In the genomic region with DNA sequence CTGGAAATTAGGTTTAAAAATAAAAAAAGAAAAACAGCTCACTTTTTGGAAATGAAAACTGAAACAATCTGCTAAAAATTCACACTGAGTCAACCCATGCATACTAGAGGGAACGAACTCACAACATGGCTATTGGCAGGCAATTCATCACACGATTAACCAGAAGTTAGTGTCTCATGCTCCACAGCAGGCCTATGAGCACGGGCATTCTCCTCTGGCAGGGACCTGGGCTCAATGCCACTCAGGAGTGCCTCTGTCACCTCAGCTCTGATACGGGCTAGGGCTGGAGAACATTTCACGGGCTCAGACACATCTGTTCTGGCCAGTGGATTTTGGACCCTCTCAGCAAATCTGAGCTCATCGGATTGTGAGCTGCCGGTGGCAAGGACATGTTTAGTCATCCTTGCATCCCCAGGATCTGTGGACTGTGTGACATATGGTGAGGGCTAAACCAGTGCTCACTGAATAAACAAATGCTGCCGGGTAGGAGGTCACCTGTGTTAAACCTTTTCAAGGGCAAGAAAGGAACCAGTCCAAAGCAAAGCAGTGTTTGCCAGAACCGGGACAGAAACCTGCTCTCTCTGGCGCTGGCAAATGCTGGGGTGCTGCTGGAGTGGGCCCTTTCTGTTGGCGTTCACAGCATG, we compare ENCODE assay signal across 1 cellular context.
TF ChIP-seq lines count a peak whose summit lies in the region.

No MANE protein-coding gene starts in this region.

TF ChIP-seq in HepG2, 621 proteins besides CTCF, POLR2A, EP300 and RAD21 (continued from another document and continues in another):
- TF ChIP-seq EEA1 (CRISPR knock-in tag; IDR thresholded peaks at IDR 0.05; ENCODE audit: borderline replicate concordance) (no peak), ZNF234 (CRISPR knock-in tag; conservative IDR thresholded peaks at IDR 0.05) (no peak), SYNCRIP (IDR thresholded peaks at IDR 0.05; ENCODE audit: insufficient read depth, low read depth, low read length) (no peak), SRY (CRISPR knock-in tag; IDR thresholded peaks at IDR 0.05) (no peak), ZBTB3 (CRISPR knock-in tag; IDR thresholded peaks at IDR 0.05; ENCODE audit: borderline replicate concordance, low read depth) (no peak), PRMT3 (CRISPR knock-in tag; IDR thresholded peaks at IDR 0.05; ENCODE audit: borderline replicate concordance, low read depth) (no peak), ZNF34 (CRISPR knock-in tag; IDR thresholded peaks at IDR 0.05; ENCODE audit: borderline replicate concordance) (no peak), ZNF441 (CRISPR knock-in tag; IDR thresholded peaks at IDR 0.05; ENCODE audit: borderline replicate concordance) (0 out of 2 replicates have a peak, but pooled peaks have one; percentile 50), ZNF329 (CRISPR knock-in tag; IDR thresholded peaks at IDR 0.05; ENCODE audit: low read depth) (no peak), KDM5B (CRISPR knock-in tag; IDR thresholded peaks at IDR 0.05; ENCODE audit: borderline replicate concordance) (peak; percentile 73; the same call in 1 of the 2 replicates), ZNF772 (CRISPR knock-in tag; IDR thresholded peaks at IDR 0.05) (peak; percentile 88), PHF21A (CRISPR knock-in tag; IDR thresholded peaks at IDR 0.05) (peak; percentile 98), ZNF431 (CRISPR knock-in tag; IDR thresholded peaks at IDR 0.05; ENCODE audit: borderline replicate concordance, low read depth) (no peak), ZMAT3 (CRISPR knock-in tag; conservative IDR thresholded peaks at IDR 0.05) (peak; percentile 76; the same call in 1 of the 2 replicates), ASH2L (IDR thresholded peaks at IDR 0.05; ENCODE audit: insufficient read length, low read depth, low read length) (peak; percentile 45), DNMT1 (CRISPR knock-in tag; IDR thresholded peaks at IDR 0.05) (no peak), RBAK (CRISPR knock-in tag; IDR thresholded peaks at IDR 0.05) (no peak), XBP1 (CRISPR knock-in tag; IDR thresholded peaks at IDR 0.05) (no peak; the same call in 1 of the 2 replicates), ZNF83 (CRISPR knock-in tag; IDR thresholded peaks at IDR 0.05; ENCODE audit: borderline replicate concordance) (no peak), ZNF570 (CRISPR knock-in tag; IDR thresholded peaks at IDR 0.05; ENCODE audit: borderline replicate concordance) (no peak), SMARCE1 (IDR thresholded peaks at IDR 0.05; ENCODE audit: borderline replicate concordance) (no peak), JUNB (CRISPR knock-in tag; IDR thresholded peaks at IDR 0.05; ENCODE audit: borderline replicate concordance) (no peak; the same call in 1 of the 2 replicates), KLF12 (CRISPR knock-in tag; IDR thresholded peaks at IDR 0.05; ENCODE audit: borderline replicate concordance) (no peak), ZNF207 (IDR thresholded peaks at IDR 0.05; ENCODE audit: borderline replicate concordance) (no peak), ZNF562 (CRISPR knock-in tag; IDR thresholded peaks at IDR 0.05; ENCODE audit: borderline replicate concordance) (no peak), ZNF737 (CRISPR knock-in tag; IDR thresholded peaks at IDR 0.05; ENCODE audit: borderline replicate concordance) (no peak), ZNF672 (CRISPR knock-in tag; IDR thresholded peaks at IDR 0.05) (no peak), ZNF598 (CRISPR knock-in tag; IDR thresholded peaks at IDR 0.05; ENCODE audit: borderline replicate concordance) (peak; percentile 77; the same call in 1 of the 2 replicates), ARNT (IDR thresholded peaks at IDR 0.05) (no peak), NR3C1 (CRISPR knock-in tag; IDR thresholded peaks at IDR 0.05) (no peak)
- TF ChIP-seq, protein P1, sequence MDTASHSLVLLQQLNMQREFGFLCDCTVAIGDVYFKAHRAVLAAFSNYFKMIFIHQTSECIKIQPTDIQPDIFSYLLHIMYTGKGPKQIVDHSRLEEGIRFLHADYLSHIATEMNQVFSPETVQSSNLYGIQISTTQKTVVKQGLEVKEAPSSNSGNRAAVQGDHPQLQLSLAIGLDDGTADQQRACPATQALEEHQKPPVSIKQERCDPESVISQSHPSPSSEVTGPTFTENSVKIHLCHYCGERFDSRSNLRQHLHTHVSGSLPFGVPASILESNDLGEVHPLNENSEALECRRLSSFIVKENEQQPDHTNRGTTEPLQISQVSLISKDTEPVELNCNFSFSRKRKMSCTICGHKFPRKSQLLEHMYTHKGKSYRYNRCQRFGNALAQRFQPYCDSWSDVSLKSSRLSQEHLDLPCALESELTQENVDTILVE (CRISPR knock-in tag; IDR thresholded peaks at IDR 0.05): no peak
- TF ChIP-seq, protein P2, sequence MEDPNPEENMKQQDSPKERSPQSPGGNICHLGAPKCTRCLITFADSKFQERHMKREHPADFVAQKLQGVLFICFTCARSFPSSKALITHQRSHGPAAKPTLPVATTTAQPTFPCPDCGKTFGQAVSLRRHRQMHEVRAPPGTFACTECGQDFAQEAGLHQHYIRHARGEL (CRISPR knock-in tag; IDR thresholded peaks at IDR 0.05): no peak
- TF ChIP-seq, protein P3, sequence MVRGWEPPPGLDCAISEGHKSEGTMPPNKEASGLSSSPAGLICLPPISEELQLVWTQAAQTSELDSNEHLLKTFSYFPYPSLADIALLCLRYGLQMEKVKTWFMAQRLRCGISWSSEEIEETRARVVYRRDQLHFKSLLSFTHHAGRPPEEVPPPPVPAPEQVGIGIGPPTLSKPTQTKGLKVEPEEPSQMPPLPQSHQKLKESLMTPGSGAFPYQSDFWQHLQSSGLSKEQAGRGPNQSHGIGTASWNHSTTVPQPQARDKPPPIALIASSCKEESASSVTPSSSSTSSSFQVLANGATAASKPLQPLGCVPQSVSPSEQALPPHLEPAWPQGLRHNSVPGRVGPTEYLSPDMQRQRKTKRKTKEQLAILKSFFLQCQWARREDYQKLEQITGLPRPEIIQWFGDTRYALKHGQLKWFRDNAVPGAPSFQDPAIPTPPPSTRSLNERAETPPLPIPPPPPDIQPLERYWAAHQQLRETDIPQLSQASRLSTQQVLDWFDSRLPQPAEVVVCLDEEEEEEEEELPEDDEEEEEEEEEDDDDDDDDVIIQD (CRISPR knock-in tag; IDR thresholded peaks at IDR 0.05; ENCODE audit: low read depth): peak; percentile 66; the same call in 1 of the 2 replicates
- TF ChIP-seq, protein P4, sequence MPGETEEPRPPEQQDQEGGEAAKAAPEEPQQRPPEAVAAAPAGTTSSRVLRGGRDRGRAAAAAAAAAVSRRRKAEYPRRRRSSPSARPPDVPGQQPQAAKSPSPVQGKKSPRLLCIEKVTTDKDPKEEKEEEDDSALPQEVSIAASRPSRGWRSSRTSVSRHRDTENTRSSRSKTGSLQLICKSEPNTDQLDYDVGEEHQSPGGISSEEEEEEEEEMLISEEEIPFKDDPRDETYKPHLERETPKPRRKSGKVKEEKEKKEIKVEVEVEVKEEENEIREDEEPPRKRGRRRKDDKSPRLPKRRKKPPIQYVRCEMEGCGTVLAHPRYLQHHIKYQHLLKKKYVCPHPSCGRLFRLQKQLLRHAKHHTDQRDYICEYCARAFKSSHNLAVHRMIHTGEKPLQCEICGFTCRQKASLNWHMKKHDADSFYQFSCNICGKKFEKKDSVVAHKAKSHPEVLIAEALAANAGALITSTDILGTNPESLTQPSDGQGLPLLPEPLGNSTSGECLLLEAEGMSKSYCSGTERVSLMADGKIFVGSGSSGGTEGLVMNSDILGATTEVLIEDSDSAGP (CRISPR knock-in tag; IDR thresholded peaks at IDR 0.05; ENCODE audit: borderline replicate concordance): peak; percentile 70; the same call in 1 of the 2 replicates
- TF ChIP-seq, protein P5, sequence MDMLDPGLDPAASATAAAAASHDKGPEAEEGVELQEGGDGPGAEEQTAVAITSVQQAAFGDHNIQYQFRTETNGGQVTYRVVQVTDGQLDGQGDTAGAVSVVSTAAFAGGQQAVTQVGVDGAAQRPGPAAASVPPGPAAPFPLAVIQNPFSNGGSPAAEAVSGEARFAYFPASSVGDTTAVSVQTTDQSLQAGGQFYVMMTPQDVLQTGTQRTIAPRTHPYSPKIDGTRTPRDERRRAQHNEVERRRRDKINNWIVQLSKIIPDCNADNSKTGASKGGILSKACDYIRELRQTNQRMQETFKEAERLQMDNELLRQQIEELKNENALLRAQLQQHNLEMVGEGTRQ (IDR thresholded peaks at IDR 0.05; ENCODE audit: low read depth, low read length): no peak
- TF ChIP-seq, protein P5 (CRISPR knock-in tag; IDR thresholded peaks at IDR 0.05; ENCODE audit: borderline replicate concordance): no peak
- TF ChIP-seq, protein P6, sequence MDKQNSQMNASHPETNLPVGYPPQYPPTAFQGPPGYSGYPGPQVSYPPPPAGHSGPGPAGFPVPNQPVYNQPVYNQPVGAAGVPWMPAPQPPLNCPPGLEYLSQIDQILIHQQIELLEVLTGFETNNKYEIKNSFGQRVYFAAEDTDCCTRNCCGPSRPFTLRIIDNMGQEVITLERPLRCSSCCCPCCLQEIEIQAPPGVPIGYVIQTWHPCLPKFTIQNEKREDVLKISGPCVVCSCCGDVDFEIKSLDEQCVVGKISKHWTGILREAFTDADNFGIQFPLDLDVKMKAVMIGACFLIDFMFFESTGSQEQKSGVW (CRISPR knock-in tag; IDR thresholded peaks at IDR 0.05; ENCODE audit: borderline replicate concordance): no peak
- TF ChIP-seq, protein P7, sequence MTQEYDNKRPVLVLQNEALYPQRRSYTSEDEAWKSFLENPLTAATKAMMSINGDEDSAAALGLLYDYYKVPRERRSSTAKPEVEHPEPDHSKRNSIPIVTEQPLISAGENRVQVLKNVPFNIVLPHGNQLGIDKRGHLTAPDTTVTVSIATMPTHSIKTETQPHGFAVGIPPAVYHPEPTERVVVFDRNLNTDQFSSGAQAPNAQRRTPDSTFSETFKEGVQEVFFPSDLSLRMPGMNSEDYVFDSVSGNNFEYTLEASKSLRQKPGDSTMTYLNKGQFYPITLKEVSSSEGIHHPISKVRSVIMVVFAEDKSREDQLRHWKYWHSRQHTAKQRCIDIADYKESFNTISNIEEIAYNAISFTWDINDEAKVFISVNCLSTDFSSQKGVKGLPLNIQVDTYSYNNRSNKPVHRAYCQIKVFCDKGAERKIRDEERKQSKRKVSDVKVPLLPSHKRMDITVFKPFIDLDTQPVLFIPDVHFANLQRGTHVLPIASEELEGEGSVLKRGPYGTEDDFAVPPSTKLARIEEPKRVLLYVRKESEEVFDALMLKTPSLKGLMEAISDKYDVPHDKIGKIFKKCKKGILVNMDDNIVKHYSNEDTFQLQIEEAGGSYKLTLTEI (CRISPR knock-in tag; conservative IDR thresholded peaks at IDR 0.05): no peak
- TF ChIP-seq, protein P8, sequence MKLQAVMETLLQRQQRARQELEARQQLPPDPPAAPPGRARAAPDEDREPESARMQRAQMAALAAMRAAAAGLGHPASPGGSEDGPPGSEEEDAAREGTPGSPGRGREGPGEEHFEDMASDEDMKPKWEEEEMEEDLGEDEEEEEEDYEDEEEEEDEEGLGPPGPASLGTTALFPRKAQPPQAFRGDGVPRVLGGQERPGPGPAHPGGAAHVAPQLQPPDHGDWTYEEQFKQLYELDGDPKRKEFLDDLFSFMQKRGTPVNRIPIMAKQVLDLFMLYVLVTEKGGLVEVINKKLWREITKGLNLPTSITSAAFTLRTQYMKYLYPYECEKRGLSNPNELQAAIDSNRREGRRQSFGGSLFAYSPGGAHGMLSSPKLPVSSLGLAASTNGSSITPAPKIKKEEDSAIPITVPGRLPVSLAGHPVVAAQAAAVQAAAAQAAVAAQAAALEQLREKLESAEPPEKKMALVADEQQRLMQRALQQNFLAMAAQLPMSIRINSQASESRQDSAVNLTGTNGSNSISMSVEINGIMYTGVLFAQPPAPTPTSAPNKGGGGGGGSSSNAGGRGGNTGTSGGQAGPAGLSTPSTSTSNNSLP (IDR thresholded peaks at IDR 0.05; ENCODE audit: low read depth, low read length): peak; percentile 57; the same call in 1 of the 2 replicates
- TF ChIP-seq, protein P9, sequence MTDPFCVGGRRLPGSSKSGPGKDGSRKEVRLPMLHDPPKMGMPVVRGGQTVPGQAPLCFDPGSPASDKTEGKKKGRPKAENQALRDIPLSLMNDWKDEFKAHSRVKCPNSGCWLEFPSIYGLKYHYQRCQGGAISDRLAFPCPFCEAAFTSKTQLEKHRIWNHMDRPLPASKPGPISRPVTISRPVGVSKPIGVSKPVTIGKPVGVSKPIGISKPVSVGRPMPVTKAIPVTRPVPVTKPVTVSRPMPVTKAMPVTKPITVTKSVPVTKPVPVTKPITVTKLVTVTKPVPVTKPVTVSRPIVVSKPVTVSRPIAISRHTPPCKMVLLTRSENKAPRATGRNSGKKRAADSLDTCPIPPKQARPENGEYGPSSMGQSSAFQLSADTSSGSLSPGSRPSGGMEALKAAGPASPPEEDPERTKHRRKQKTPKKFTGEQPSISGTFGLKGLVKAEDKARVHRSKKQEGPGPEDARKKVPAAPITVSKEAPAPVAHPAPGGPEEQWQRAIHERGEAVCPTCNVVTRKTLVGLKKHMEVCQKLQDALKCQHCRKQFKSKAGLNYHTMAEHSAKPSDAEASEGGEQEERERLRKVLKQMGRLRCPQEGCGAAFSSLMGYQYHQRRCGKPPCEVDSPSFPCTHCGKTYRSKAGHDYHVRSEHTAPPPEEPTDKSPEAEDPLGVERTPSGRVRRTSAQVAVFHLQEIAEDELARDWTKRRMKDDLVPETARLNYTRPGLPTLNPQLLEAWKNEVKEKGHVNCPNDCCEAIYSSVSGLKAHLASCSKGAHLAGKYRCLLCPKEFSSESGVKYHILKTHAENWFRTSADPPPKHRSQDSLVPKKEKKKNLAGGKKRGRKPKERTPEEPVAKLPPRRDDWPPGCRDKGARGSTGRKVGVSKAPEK (CRISPR knock-in tag; IDR thresholded peaks at IDR 0.05; ENCODE audit: borderline replicate concordance): peak; percentile 90; the same call in 1 of the 2 replicates
- TF ChIP-seq, protein P10, sequence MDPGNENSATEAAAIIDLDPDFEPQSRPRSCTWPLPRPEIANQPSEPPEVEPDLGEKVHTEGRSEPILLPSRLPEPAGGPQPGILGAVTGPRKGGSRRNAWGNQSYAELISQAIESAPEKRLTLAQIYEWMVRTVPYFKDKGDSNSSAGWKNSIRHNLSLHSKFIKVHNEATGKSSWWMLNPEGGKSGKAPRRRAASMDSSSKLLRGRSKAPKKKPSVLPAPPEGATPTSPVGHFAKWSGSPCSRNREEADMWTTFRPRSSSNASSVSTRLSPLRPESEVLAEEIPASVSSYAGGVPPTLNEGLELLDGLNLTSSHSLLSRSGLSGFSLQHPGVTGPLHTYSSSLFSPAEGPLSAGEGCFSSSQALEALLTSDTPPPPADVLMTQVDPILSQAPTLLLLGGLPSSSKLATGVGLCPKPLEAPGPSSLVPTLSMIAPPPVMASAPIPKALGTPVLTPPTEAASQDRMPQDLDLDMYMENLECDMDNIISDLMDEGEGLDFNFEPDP (CRISPR knock-in tag; conservative IDR thresholded peaks at IDR 0.05): no peak
- TF ChIP-seq, protein P11, sequence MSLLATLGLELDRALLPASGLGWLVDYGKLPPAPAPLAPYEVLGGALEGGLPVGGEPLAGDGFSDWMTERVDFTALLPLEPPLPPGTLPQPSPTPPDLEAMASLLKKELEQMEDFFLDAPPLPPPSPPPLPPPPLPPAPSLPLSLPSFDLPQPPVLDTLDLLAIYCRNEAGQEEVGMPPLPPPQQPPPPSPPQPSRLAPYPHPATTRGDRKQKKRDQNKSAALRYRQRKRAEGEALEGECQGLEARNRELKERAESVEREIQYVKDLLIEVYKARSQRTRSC (CRISPR knock-in tag; IDR thresholded peaks at IDR 0.05; ENCODE audit: low read depth): no peak
